Comparison of ENCODE assay signal across 7 cellular contexts in genomic region chr9:124870723-124871122, GRCh38. TPM values are rescaled to one million over a fixed set of nuclear protein-coding genes. Genes with fewer than 3 reads are reported as not detected.
DNase-seq lines count a peak whose midpoint lies in the region; ATAC-seq and TF ChIP-seq lines count a peak whose summit lies in the region.

No MANE protein-coding gene starts in this region.

- H3K27me3 Mint-ChIP-seq in WTC11 (ENCODE audit: low read depth) = no peaks in the 10 kb centered on the region

- H3K27me3 ChIP-seq in gastroesophageal sphincter = no peaks in the 10 kb centered on the region
- no peaks in the 10 kb centered on the region for H3K27me3 ChIP-seq in spleen (replicated peaks in 1 of 7)

- DNase-seq in WTC11 (ENCODE audit: low spot score) (no peak), spleen (no peak), AG08395 (ENCODE audit: low spot score) (no peak)

- CTCF ChIA-PET in HEK293 (lab: Yijun Ruan, JAX) (interaction anchor here (1.2 to 1.7 kb wide), 3 partner anchors 15 to 252 kb away, joined by 3 to 6 read pairs (median 5); no protein-coding TSS in a partner anchor), WTC11 (lab: Charles Lee) (interaction anchor here (0.9 to 1.4 kb wide), 5 partner anchors 8 to 93 kb away, joined by 3 to 4 read pairs (median 3); partner anchors contain the start of genes ARPC5L and OLFML2A)

- peak overlapping the region; percentile 82 for H3K27ac Mint-ChIP-seq in WTC11

- TF ChIP-seq POLR2A in gastroesophageal sphincter (IDR thresholded peaks at IDR 0.05) = no peak
- no peak for TF ChIP-seq POLR2A in spleen (IDR thresholded peaks at IDR 0.05)

- H3K27ac ChIP-seq in HEK293 (ENCODE audit: extremely low read depth, low read depth, low read length) = peak overlapping the region; percentile 78; the same call in 1 of the 2 replicates
- H3K27ac ChIP-seq in gastroesophageal sphincter = peak overlapping the region in 3 of 4 donors; percentile 94 to 98 (median 97)
- H3K27ac ChIP-seq in spleen = peak overlapping the region; percentile 84 to 98 (median 96)

- 41 to 52% methylated on average over 2 to 3 of the region's 6 CpGs for WGBS in gastroesophageal sphincter (ENCODE audit: low coverage in 1 of 2), 2 donors
- 33 to 44% (median 35%) methylated on average over 6 of the region's 6 CpGs for WGBS in spleen, 5 donors

- H3K9me3 Mint-ChIP-seq in WTC11 = no peaks in the 10 kb centered on the region

- H3K36me3 Mint-ChIP-seq in WTC11 = peaks cover 22% of the 10 kb centered on the region

- POLR2A ChIA-PET in HEK293 (lab: Yijun Ruan, JAX) (interaction anchor here (1.2 to 2.7 kb wide), 4 partner anchors 9 to 100 kb away, joined by 3 to 17 read pairs (median 8); partner anchors contain the start of genes ARPC5L, NR6A1 and RPL35), WTC11 (lab: Charles Lee) (interaction anchor here (1.4 kb wide), 1 partner anchor 370 kb away, joined by 4 read pairs; the partner anchor contains the start of gene HSPA5)

- H3K9me3 ChIP-seq in HEK293 (ENCODE audit: control insufficient read depth, insufficient read depth, low read depth, low read length) (no peaks in the 10 kb centered on the region), gastroesophageal sphincter (no peaks in the 10 kb centered on the region), spleen (no peaks in the 10 kb centered on the region)

- no peak for TF ChIP-seq EP300 in gastroesophageal sphincter (IDR thresholded peaks at IDR 0.05)

- H3K4me3 ChIP-seq in HEK293 (ENCODE audit: low read depth, low read length) (peak overlapping the region; percentile 91), gastroesophageal sphincter (peak overlapping the region in 1 of 2 donors; percentile 97), spleen (peak overlapping the region; percentile 78 to 99 (median 94))

- H3K4me1 Mint-ChIP-seq in WTC11 = peaks cover 41% of the 10 kb centered on the region

- peak overlapping the region; percentile 91 for H3K4me3 Mint-ChIP-seq in WTC11

- intact Hi-C loops in spleen (cut with DNase I; ENCODE audit: low total_unique reads) = loop anchor here (10.0 kb wide), 1 partner anchor 64 kb away; no protein-coding TSS in a partner anchor

- TF ChIP-seq CTCF in HEK293 (tag by site-specific recombination; IDR thresholded peaks at IDR 0.05) (no peak), WTC11 (IDR thresholded peaks at IDR 0.05) (no peak), gastroesophageal sphincter (IDR thresholded peaks at IDR 0.05) (no peak), spleen (IDR thresholded peaks at IDR 0.05 in 8 of 11, conservative IDR thresholded peaks at IDR 0.05 in 3 of 11) (no peak)

- H3K36me3 ChIP-seq in HEK293 (ENCODE audit: control insufficient read depth in 2 of 2, insufficient read depth in 1 of 2, low read length in 2 of 2) = peaks cover 8 to 51% of the 10 kb centered on the region in 2 experiments; a peak in 2 of 3 replicates
- H3K36me3 ChIP-seq in gastroesophageal sphincter = peaks cover 0 to 25% of the 10 kb centered on the region in 2 donors
- H3K36me3 ChIP-seq in spleen = peaks cover 0 to 47% (median 26%) of the 10 kb centered on the region in 6 donors

- H3K4me1 ChIP-seq in HEK293 (ENCODE audit: control insufficient read depth, insufficient read depth, low read length) (peaks cover 4% of the 10 kb centered on the region; the same call in 1 of the 2 replicates), gastroesophageal sphincter (peaks cover 3 to 62% (median 37%) of the 10 kb centered on the region in 3 donors), spleen (peaks cover 48 to 81% (median 69%) of the 10 kb centered on the region in 6 donors)

- no peak for ATAC-seq in WTC11
- ATAC-seq in gastroesophageal sphincter = no peak
- no peak for ATAC-seq in HG03442 (IDR thresholded peaks at IDR 0.05; ENCODE audit: unreplicated experiment)
- no peak for ATAC-seq in HG03045 (IDR thresholded peaks at IDR 0.05; ENCODE audit: unreplicated experiment)

TF ChIP-seq in HEK293, 187 proteins besides CTCF, POLR2A, EP300 and RAD21:
- peak; percentile 79 for TF ChIP-seq REST (tag by site-specific recombination; IDR thresholded peaks at IDR 0.05)
- TF ChIP-seq BCL11B (tag by site-specific recombination; IDR thresholded peaks at IDR 0.05; ENCODE audit: low read depth) = no peak

TF ChIP-seq in WTC11, 78 proteins besides CTCF, POLR2A, EP300 and RAD21 (continues in another document):
- TF ChIP-seq CREM (CRISPR knock-in tag; IDR thresholded peaks at IDR 0.05) = no peak
- no peak for TF ChIP-seq IRF1 (CRISPR knock-in tag; IDR thresholded peaks at IDR 0.05)
- no peak for TF ChIP-seq GTF2I (CRISPR knock-in tag; conservative IDR thresholded peaks at IDR 0.05)
- TF ChIP-seq CBFB (CRISPR knock-in tag; IDR thresholded peaks at IDR 0.05; ENCODE audit: low read depth) = no peak
- TF ChIP-seq HMGA2 (CRISPR knock-in tag; IDR thresholded peaks at IDR 0.05) = no peak
- no peak for TF ChIP-seq ATF1 (CRISPR knock-in tag; IDR thresholded peaks at IDR 0.05)
- no peak for TF ChIP-seq TP53 (CRISPR knock-in tag; IDR thresholded peaks at IDR 0.05)
- no peak for TF ChIP-seq ZNF423 (CRISPR knock-in tag; IDR thresholded peaks at IDR 0.05)
- no peak for TF ChIP-seq ZNF671 (CRISPR knock-in tag; IDR thresholded peaks at IDR 0.05)
- no peak for TF ChIP-seq NR2C2 (CRISPR knock-in tag; IDR thresholded peaks at IDR 0.05)
- TF ChIP-seq GRHL2 (CRISPR knock-in tag; IDR thresholded peaks at IDR 0.05; ENCODE audit: insufficient replicate concordance, severe bottlenecking) = no peak
- TF ChIP-seq ARID4B (CRISPR knock-in tag; IDR thresholded peaks at IDR 0.05; ENCODE audit: borderline replicate concordance) = no peak
- no peak for TF ChIP-seq ZMAT4 (CRISPR knock-in tag; IDR thresholded peaks at IDR 0.05)
- TF ChIP-seq GABPB1 (CRISPR knock-in tag; IDR thresholded peaks at IDR 0.05) = no peak
- no peak for TF ChIP-seq MLX (CRISPR knock-in tag; IDR thresholded peaks at IDR 0.05)
- TF ChIP-seq PRRX2 (CRISPR knock-in tag; IDR thresholded peaks at IDR 0.05) = no peak
- TF ChIP-seq TEAD4 (CRISPR knock-in tag; IDR thresholded peaks at IDR 0.05) = no peak

RNA-seq across cellular contexts. Expression of gene ARPC5L, which starts 8.8 kb away (rescaled TPM):
- total RNA-seq in WTC11 (2021) (40.0 to 47.2 TPM (median 40.5 TPM) in 3 replicates), gastroesophageal sphincter (10 to 100 TPM; 19.9 to 27.6 (median 20.3) TPM), spleen (10 to 100 TPM; 33.6 to 50.4 (median 47.3) TPM)
- polyA plus RNA-seq in spleen = 10 to 100 TPM; 48.1 to 75.3 (median 48.9) TPM

RNA-seq across cellular contexts. Expression of gene RPL35, which starts 9.0 kb away (rescaled TPM):
- 1,710 to 1,958 TPM (median 1,927 TPM) in 3 replicates for total RNA-seq in WTC11 (2021)
- total RNA-seq in gastroesophageal sphincter = 1,000 to 10,000 TPM; 1,026 to 2,785 (median 2,065) TPM
- 1,000 to 10,000 TPM in 4 of 7 donors, 100 to 1,000 TPM in 3; 873 to 1,139 (median 1,001) TPM for total RNA-seq in spleen
- 1,000 to 10,000 TPM; 7,414 to 8,208 (median 8,201) TPM for polyA plus RNA-seq in spleen

RNA-seq across cellular contexts. Expression of gene WDR38, which starts 17.5 kb away (rescaled TPM):
- total RNA-seq in WTC11 (2021) (not detected in 3 replicates), gastroesophageal sphincter (not detected), spleen (not detected)
- not detected for polyA plus RNA-seq in spleen
